8 cellular contexts compared by ENCODE assay signal in genomic region chr4:176002007-176002623, GRCh38.
DNase-seq lines count a peak whose midpoint lies in the region; ATAC-seq and TF ChIP-seq lines count a peak whose summit lies in the region.

No MANE protein-coding gene starts in this region.

- no peak overlapping the region for H4K5ac ChIP-seq in mesendoderm (ENCODE audit: low read length)

- H3K4me3 Mint-ChIP-seq in type B pancreatic cell: peak overlapping the region; percentile 92

- peak overlapping the region; percentile 88 for H2AFZ ChIP-seq in OCI-LY7 (ENCODE audit: low read length)

- H3K27ac ChIP-seq in OCI-LY7 (ENCODE audit: low read depth, low read length, poor library complexity, severe bottlenecking) (no peak overlapping the region), coronary artery (peak overlapping the region in 1 of 2 donors; percentile 0), mesendoderm (ENCODE audit: low read depth, low read length) (no peak overlapping the region)

- no peak overlapping the region for H3K4ac ChIP-seq in mesendoderm (ENCODE audit: low read depth, low read length)

- POLR2A ChIA-PET in OCI-LY7 (lab: Charles Lee): interaction anchor here (0.6 kb wide), 1 partner anchor 11 kb away, joined by 3 read pairs; no protein-coding TSS in a partner anchor

- H3K4me2 ChIP-seq in OCI-LY7 (ENCODE audit: low read length) (peak overlapping the region; percentile 86), mesendoderm (ENCODE audit: low read length) (peak overlapping the region; percentile 69)

- H3K4me1 ChIP-seq in OCI-LY7 (ENCODE audit: insufficient read depth, low read length, poor library complexity, severe bottlenecking): peaks cover 22% of the 10 kb centered on the region
- H3K4me1 ChIP-seq in mesendoderm (ENCODE audit: control insufficient read depth, low read depth, low read length): no peaks in the 10 kb centered on the region

- no peak for TF ChIP-seq CTCF in OCI-LY7 (conservative IDR thresholded peaks at IDR 0.05; ENCODE audit: low read length)
- TF ChIP-seq CTCF in coronary artery (IDR thresholded peaks at IDR 0.05): no peak
- TF ChIP-seq CTCF in type B pancreatic cell (conservative IDR thresholded peaks at IDR 0.05): peak; percentile 9

- no peak overlapping the region for H3K23ac ChIP-seq in mesendoderm (ENCODE audit: low read length)

- no peaks in the 10 kb centered on the region for H3K27me3 ChIP-seq in mesendoderm (ENCODE audit: insufficient read depth, low read length, poor library complexity)

- no peak overlapping the region for H3K27ac Mint-ChIP-seq in type B pancreatic cell

- ATAC-seq in Right ventricle myocardium superior (ENCODE audit: poor library complexity): peak; percentile 20
- peak; percentile 59 for ATAC-seq in HG02678 (IDR thresholded peaks at IDR 0.05; ENCODE audit: unreplicated experiment)

- CTCF ChIA-PET in OCI-LY7 (lab: Charles Lee; ENCODE audit: unreplicated experiment): no interaction called here

- H3K4me1 Mint-ChIP-seq in type B pancreatic cell (ENCODE audit: unreplicated experiment): peaks cover 10% of the 10 kb centered on the region

- BruUV-seq in OCI-LY7 (replicated peaks; lab: Mats Ljungman, UMichigan): no TSS peak

- intact Hi-C loops in Right ventricle myocardium superior (cut with DNase I) (no loop called here), cardiac septum (cut with DNase I) (no loop called here), OCI-LY7 (cut with micrococcal nuclease; ENCODE audit: unreplicated experiment) (no loop called here)

- H4K8ac ChIP-seq in mesendoderm (ENCODE audit: low read depth, low read length): no peak overlapping the region

- H3K27me3 Mint-ChIP-seq in type B pancreatic cell: peaks cover 36% of the 10 kb centered on the region

- no peaks in the 10 kb centered on the region for H3K79me1 ChIP-seq in mesendoderm (ENCODE audit: low read length)

- no peak overlapping the region for H2BK5ac ChIP-seq in mesendoderm (ENCODE audit: low read length)

- H3K4me3 ChIP-seq in OCI-LY7 (ENCODE audit: low read depth, low read length, poor library complexity, severe bottlenecking): peak overlapping the region; percentile 70
- H3K4me3 ChIP-seq in coronary artery: peak overlapping the region; percentile 72
- H3K4me3 ChIP-seq in mesendoderm (ENCODE audit: low read length): peak overlapping the region; percentile 43

- no peak overlapping the region for H2BK120ac ChIP-seq in mesendoderm (ENCODE audit: low read depth, low read length)

- no peak overlapping the region for H2BK15ac ChIP-seq in mesendoderm (replicated peaks; ENCODE audit: low read depth)

- H3K9ac ChIP-seq in mesendoderm (ENCODE audit: low read length): peak overlapping the region; percentile 82

- no peaks in the 10 kb centered on the region for H4K20me1 ChIP-seq in OCI-LY7 (ENCODE audit: insufficient read depth, low read length)

- H3K36me3 Mint-ChIP-seq in type B pancreatic cell: no peaks in the 10 kb centered on the region

- DNase-seq in Right ventricle myocardium superior (no peak), cardiac septum (ENCODE audit: low spot score) (no peak), OCI-LY7 (ENCODE audit: low spot score) (peak; percentile 80), coronary artery (ENCODE audit: low spot score) (no peak), mesendoderm (peak; percentile 75), type B pancreatic cell (ENCODE audit: extremely low spot score, unreplicated experiment) (no peak), NCI-H187 treated with DMSO at 0.1 percent for 48 hours (lab: John Stamatoyannopoulos, UW) (no peak)

- no CpG with 5 or more reads among the region's 44 CpGs for WGBS in mesendoderm (ENCODE audit: extremely low coverage, insufficient coverage, low lambda C conversion rate)

- H3K79me2 ChIP-seq in OCI-LY7 (ENCODE audit: insufficient read depth, low read depth, low read length): no peaks in the 10 kb centered on the region
- H3K79me2 ChIP-seq in mesendoderm (ENCODE audit: control insufficient read depth, insufficient read depth, low read length): no peaks in the 10 kb centered on the region

- no peaks in the 10 kb centered on the region for H3K36me3 ChIP-seq in OCI-LY7 (ENCODE audit: insufficient read depth, low read length)
- no peaks in the 10 kb centered on the region for H3K36me3 ChIP-seq in mesendoderm (ENCODE audit: control insufficient read depth, insufficient read depth, low read length)

- peak overlapping the region; percentile 86 for H3K56ac ChIP-seq in mesendoderm (ENCODE audit: low read length)

- H3K9me2 ChIP-seq in OCI-LY7 (ENCODE audit: insufficient read depth, low read length): no peaks in the 10 kb centered on the region

- peaks cover 10% of the 10 kb centered on the region for H3K9me3 Mint-ChIP-seq in type B pancreatic cell

- H3K18ac ChIP-seq in mesendoderm (ENCODE audit: low read length): peak overlapping the region; percentile 13

- no peaks in the 10 kb centered on the region for H3K9me3 ChIP-seq in OCI-LY7 (ENCODE audit: low read length)

- no peak overlapping the region for H2AK5ac ChIP-seq in mesendoderm (ENCODE audit: low read length)

Comparison
In these comparisons a context has a peak if more than half of its experiments do, and no peak if none do; other contexts are left out.
1. DNase-seq: peak in OCI-LY7 (single experiment) and mesendoderm (single experiment); none in Right ventricle myocardium superior (single experiment), cardiac septum (single experiment), coronary artery (single experiment), type B pancreatic cell (single experiment) and NCI-H187 treated with DMSO at 0.1 percent for 48 hours (single experiment).
2. Peak in every context shown above with its lines, with median percentiles within 50 percentile points of each other: H3K4me3 ChIP-seq.